ENCODE assay signal across 21 cellular contexts in genomic region chr9:134787601-134788531, GRCh38.
"Had no signal": no experiment of that assay in that cellular context is flagged by ENCODE, and none has a peak within 500 bp of the region (broad histone marks: within the 10 kb centered on the region; RNA-seq: fewer than 3 reads in every experiment).

No MANE protein-coding gene starts in this region.

- H3K27ac ChIP-seq: epithelial cell of prostate, neutrophil, pancreas, prostate gland, skin epidermis, upper lobe of left lung, vagina had no signal

- DNase-seq: effector memory CD4-positive, alpha-beta T cell; esophagus squamous epithelium; foreskin fibroblast; hippocampal formation; mammary epithelial cell; mucosa of descending colon; naive thymus-derived CD8-positive, alpha-beta T cell; pancreas; retina; sigmoid colon; stimulated activated CD4-positive, alpha-beta T cell treated with anti-CD3 and anti-CD28 coated beads, Interleukin-12 subunit alpha, Interleukin-12 subunit beta, amount 100 ng/mL, for 4 hours; stimulated activated naive CD4-positive, alpha-beta T cell; stomach; substantia nigra; upper lobe of left lung had no signal

- H3K27me3 ChIP-seq: pancreas, sigmoid colon, upper lobe of left lung, vagina had no signal

- H3K9me3 ChIP-seq: esophagus squamous epithelium, mucosa of descending colon, neutrophil, pancreas, prostate gland, sigmoid colon, stomach, upper lobe of left lung, vagina had no signal

- ATAC-seq: left lobe of liver; mucosa of descending colon; naive thymus-derived CD8-positive, alpha-beta T cell; pancreas had no signal

- H3K4me1 ChIP-seq: pancreas, prostate gland had no signal

- H3K4me3 ChIP-seq: esophagus squamous epithelium, mucosa of descending colon, pancreas, prostate gland, sigmoid colon, skin epidermis, stomach, upper lobe of left lung, vagina had no signal

- H3K36me3 ChIP-seq: neutrophil, pancreas, prostate gland had no signal
